ENCODE assay signal across 1 cellular context in the genomic region with DNA sequence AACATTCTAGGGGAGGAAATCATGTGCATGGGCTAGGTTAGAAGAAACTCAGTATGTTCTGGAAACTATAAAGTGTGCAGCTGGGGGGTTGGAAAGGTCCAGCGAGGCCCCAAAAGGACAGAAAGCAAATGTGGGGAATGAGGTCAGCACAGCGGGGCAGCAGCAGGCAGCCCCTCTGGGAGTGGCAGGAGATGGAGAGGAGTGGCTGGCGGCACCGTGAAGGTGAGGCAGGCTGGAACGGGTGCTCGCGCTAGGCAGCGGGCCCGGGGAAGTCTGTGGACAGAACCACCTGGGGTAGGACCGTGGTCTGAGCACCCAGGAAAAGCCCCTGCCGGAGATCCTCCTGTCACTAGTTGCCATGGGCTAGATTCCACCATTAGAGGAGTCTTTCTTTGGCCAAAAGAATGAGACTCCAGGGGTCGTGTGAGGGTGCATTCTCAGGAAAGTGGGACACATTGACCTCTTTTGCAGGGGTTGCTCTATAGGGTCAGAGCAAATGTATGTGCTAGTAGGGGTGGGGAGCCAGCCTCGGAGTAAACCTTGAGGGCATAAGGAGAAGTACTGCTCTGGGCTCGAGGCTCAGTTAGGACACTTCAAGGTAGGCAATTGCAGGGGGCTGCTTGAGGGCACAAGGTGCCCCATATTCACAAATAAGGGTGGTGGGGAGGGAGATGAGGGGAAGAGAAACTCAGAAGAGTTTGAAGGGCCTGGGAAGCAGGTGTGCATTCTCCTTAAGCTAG.
TF ChIP-seq lines count a peak whose summit lies in the region.

No MANE protein-coding gene starts in this region.

TF ChIP-seq in HepG2, 621 proteins besides CTCF, POLR2A, EP300 and RAD21 (continued from another document):
- TF ChIP-seq, protein P1, sequence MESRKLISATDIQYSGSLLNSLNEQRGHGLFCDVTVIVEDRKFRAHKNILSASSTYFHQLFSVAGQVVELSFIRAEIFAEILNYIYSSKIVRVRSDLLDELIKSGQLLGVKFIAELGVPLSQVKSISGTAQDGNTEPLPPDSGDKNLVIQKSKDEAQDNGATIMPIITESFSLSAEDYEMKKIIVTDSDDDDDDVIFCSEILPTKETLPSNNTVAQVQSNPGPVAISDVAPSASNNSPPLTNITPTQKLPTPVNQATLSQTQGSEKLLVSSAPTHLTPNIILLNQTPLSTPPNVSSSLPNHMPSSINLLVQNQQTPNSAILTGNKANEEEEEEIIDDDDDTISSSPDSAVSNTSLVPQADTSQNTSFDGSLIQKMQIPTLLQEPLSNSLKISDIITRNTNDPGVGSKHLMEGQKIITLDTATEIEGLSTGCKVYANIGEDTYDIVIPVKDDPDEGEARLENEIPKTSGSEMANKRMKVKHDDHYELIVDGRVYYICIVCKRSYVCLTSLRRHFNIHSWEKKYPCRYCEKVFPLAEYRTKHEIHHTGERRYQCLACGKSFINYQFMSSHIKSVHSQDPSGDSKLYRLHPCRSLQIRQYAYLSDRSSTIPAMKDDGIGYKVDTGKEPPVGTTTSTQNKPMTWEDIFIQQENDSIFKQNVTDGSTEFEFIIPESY (CRISPR knock-in tag; IDR thresholded peaks at IDR 0.05) = peak; percentile 79
- TF ChIP-seq ZNF567 (CRISPR knock-in tag; IDR thresholded peaks at IDR 0.05; ENCODE audit: borderline replicate concordance) (0 out of 2 replicates have a peak, but pooled peaks have one; percentile 11), TP53 (CRISPR knock-in tag; conservative IDR thresholded peaks at IDR 0.05) (no peak), ZNF788 (CRISPR knock-in tag; IDR thresholded peaks at IDR 0.05; ENCODE audit: borderline replicate concordance) (no peak), ZNF160 (CRISPR knock-in tag; IDR thresholded peaks at IDR 0.05) (no peak), ZNF780A (CRISPR knock-in tag; IDR thresholded peaks at IDR 0.05) (no peak), GFI1 (CRISPR knock-in tag; IDR thresholded peaks at IDR 0.05; ENCODE audit: borderline replicate concordance) (no peak), ZNF3 (CRISPR knock-in tag; IDR thresholded peaks at IDR 0.05) (no peak), KDM1A (CRISPR knock-in tag; IDR thresholded peaks at IDR 0.05) (no peak), ZMYM3 (CRISPR knock-in tag; IDR thresholded peaks at IDR 0.05) (no peak), ZNF746 (CRISPR knock-in tag; IDR thresholded peaks at IDR 0.05) (no peak; the same call in 1 of the 2 replicates), ZNF841 (CRISPR knock-in tag; IDR thresholded peaks at IDR 0.05; ENCODE audit: borderline replicate concordance) (no peak), ZNF883 (CRISPR knock-in tag; IDR thresholded peaks at IDR 0.05; ENCODE audit: not compliant biosample characterization) (no peak), ZNF138 (CRISPR knock-in tag; IDR thresholded peaks at IDR 0.05; ENCODE audit: low read depth) (no peak), ZNF776 (CRISPR knock-in tag; IDR thresholded peaks at IDR 0.05) (no peak), ZSCAN21 (CRISPR knock-in tag; IDR thresholded peaks at IDR 0.05; ENCODE audit: borderline replicate concordance) (no peak)
- TF ChIP-seq, protein P2, sequence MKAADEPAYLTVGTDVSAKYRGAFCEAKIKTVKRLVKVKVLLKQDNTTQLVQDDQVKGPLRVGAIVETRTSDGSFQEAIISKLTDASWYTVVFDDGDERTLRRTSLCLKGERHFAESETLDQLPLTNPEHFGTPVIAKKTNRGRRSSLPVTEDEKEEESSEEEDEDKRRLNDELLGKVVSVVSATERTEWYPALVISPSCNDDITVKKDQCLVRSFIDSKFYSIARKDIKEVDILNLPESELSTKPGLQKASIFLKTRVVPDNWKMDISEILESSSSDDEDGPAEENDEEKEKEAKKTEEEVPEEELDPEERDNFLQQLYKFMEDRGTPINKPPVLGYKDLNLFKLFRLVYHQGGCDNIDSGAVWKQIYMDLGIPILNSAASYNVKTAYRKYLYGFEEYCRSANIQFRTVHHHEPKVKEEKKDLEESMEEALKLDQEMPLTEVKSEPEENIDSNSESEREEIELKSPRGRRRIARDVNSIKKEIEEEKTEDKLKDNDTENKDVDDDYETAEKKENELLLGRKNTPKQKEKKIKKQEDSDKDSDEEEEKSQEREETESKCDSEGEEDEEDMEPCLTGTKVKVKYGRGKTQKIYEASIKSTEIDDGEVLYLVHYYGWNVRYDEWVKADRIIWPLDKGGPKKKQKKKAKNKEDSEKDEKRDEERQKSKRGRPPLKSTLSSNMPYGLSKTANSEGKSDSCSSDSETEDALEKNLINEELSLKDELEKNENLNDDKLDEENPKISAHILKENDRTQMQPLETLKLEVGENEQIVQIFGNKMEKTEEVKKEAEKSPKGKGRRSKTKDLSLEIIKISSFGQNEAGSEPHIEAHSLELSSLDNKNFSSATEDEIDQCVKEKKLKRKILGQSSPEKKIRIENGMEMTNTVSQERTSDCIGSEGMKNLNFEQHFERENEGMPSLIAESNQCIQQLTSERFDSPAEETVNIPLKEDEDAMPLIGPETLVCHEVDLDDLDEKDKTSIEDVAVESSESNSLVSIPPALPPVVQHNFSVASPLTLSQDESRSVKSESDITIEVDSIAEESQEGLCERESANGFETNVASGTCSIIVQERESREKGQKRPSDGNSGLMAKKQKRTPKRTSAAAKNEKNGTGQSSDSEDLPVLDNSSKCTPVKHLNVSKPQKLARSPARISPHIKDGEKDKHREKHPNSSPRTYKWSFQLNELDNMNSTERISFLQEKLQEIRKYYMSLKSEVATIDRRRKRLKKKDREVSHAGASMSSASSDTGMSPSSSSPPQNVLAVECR (CRISPR knock-in tag; IDR thresholded peaks at IDR 0.05; ENCODE audit: borderline replicate concordance) = no peak
- TF ChIP-seq, protein P3, sequence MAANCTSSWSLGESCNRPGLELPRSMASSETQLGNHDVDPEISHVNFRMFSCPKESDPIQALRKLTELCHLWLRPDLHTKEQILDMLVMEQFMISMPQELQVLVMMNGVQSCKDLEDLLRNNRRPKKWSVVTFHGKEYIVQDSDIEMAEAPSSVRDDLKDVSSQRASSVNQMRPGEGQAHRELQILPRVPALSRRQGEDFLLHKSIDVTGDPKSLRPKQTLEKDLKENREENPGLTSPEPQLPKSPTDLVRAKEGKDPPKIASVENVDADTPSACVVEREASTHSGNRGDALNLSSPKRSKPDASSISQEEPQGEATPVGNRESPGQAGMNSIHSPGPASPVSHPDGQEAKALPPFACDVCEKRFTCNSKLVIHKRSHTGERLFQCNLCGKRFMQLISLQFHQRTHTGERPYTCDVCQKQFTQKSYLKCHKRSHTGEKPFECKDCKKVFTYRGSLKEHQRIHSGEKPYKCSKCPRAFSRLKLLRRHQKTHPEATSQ (CRISPR knock-in tag; IDR thresholded peaks at IDR 0.05; ENCODE audit: borderline replicate concordance) = no peak
- TF ChIP-seq, protein P4, sequence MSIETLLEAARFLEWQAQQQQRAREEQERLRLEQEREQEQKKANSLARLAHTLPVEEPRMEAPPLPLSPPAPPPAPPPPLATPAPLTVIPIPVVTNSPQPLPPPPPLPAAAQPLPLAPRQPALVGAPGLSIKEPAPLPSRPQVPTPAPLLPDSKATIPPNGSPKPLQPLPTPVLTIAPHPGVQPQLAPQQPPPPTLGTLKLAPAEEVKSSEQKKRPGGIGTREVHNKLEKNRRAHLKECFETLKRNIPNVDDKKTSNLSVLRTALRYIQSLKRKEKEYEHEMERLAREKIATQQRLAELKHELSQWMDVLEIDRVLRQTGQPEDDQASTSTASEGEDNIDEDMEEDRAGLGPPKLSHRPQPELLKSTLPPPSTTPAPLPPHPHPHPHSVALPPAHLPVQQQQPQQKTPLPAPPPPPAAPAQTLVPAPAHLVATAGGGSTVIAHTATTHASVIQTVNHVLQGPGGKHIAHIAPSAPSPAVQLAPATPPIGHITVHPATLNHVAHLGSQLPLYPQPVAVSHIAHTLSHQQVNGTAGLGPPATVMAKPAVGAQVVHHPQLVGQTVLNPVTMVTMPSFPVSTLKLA (IDR thresholded peaks at IDR 0.05) = no peak
